Comparison of ENCODE assay signal across 28 cellular contexts in genomic region chrX:87634361-87634760, GRCh38.
"Had no signal": no experiment of that assay in that cellular context is flagged by ENCODE, and none has a peak within 500 bp of the region (broad histone marks: within the 10 kb centered on the region; RNA-seq: fewer than 3 reads in every experiment).

No MANE protein-coding gene starts in this region.

- DNase-seq: hypothalamus; immature natural killer cell; kidney; left colon; left lung; naive thymus-derived CD8-positive, alpha-beta T cell; nucleus accumbens; pancreas; posterior cingulate gyrus; right lobe of liver; stimulated activated CD4-positive, alpha-beta T cell treated with anti-CD3 and anti-CD28 coated beads, Interleukin-1b, Interleukin-23, amount 100 ng/mL, for 48 hours; stimulated activated CD4-positive, alpha-beta T cell treated with anti-CD3 and anti-CD28 coated beads, Interleukin-2, amount 100 ng/mL, for 48 hours; stimulated activated CD4-positive, alpha-beta T cell treated with anti-CD3 and anti-CD28 coated beads, Interleukin-4, amount 100 ng/mL, for 4 hours; stimulated activated CD8-positive, alpha-beta memory T cell treated with anti-CD3 and anti-CD28 coated beads, Interleukin-4, amount 100 ng/mL, for 48 hours; stimulated activated naive CD4-positive, alpha-beta T cell treated with Interleukin-2 at 50 U/mL for 16 hours; stimulated activated naive CD8-positive, alpha-beta T cell treated with anti-CD3 and anti-CD28 coated beads, Interleukin-15, amount 100 ng/mL, for 72 hours; testis; thyroid gland; transverse colon; upper lobe of left lung had no signal

- H3K27ac Mint-ChIP-seq: immature natural killer cell; memory B cell; naive thymus-derived CD8-positive, alpha-beta T cell; nephron; stimulated activated memory B cell treated with anti-CD40 and anti-IgM and Interleukin-4, amounts not matched to agents 10 μg/mL and 1 μg/mL and 100 μg/mL, for 72 hours; stimulated activated naive CD8-positive, alpha-beta T cell treated with anti-CD3 and anti-CD28 coated beads, Interleukin-15, amount 100 ng/mL, for 72 hours had no signal

- H3K4me3 ChIP-seq: left lung, lung, pancreas, prostate gland, right lobe of liver, smooth muscle cell, testis, thyroid gland, transverse colon, upper lobe of left lung, vagina had no signal

- H3K4me3 Mint-ChIP-seq: immature natural killer cell; memory B cell; naive thymus-derived CD8-positive, alpha-beta T cell; nephron; neural crest cell; stimulated activated memory B cell treated with anti-CD40 and anti-IgM and Interleukin-4, amounts not matched to agents 10 μg/mL and 1 μg/mL and 100 μg/mL, for 72 hours; stimulated activated naive CD8-positive, alpha-beta T cell treated with anti-CD3 and anti-CD28 coated beads, Interleukin-15, amount 100 ng/mL, for 72 hours had no signal

- H3K27me3 Mint-ChIP-seq: memory B cell; naive thymus-derived CD8-positive, alpha-beta T cell; stimulated activated memory B cell treated with anti-CD40 and anti-IgM and Interleukin-4, amounts not matched to agents 10 μg/mL and 1 μg/mL and 100 μg/mL, for 72 hours; stimulated activated naive CD8-positive, alpha-beta T cell treated with anti-CD3 and anti-CD28 coated beads, Interleukin-15, amount 100 ng/mL, for 72 hours had no signal

- H3K27ac ChIP-seq: left lung, pancreas, prostate gland, right lobe of liver, testis, thyroid gland, transverse colon, upper lobe of left lung, vagina had no signal

- H3K36me3 Mint-ChIP-seq: immature natural killer cell; memory B cell; naive thymus-derived CD8-positive, alpha-beta T cell; stimulated activated memory B cell treated with anti-CD40 and anti-IgM and Interleukin-4, amounts not matched to agents 10 μg/mL and 1 μg/mL and 100 μg/mL, for 72 hours had no signal

- H3K9me3 Mint-ChIP-seq: memory B cell; stimulated activated memory B cell treated with anti-CD40 and anti-IgM and Interleukin-4, amounts not matched to agents 10 μg/mL and 1 μg/mL and 100 μg/mL, for 72 hours; stimulated activated naive CD8-positive, alpha-beta T cell treated with anti-CD3 and anti-CD28 coated beads, Interleukin-15, amount 100 ng/mL, for 72 hours had no signal

- H3K4me1 Mint-ChIP-seq: immature natural killer cell; memory B cell; naive thymus-derived CD8-positive, alpha-beta T cell; nephron; neural crest cell; stimulated activated memory B cell treated with anti-CD40 and anti-IgM and Interleukin-4, amounts not matched to agents 10 μg/mL and 1 μg/mL and 100 μg/mL, for 72 hours; stimulated activated naive CD8-positive, alpha-beta T cell treated with anti-CD3 and anti-CD28 coated beads, Interleukin-15, amount 100 ng/mL, for 72 hours had no signal
